8 cellular contexts compared by ENCODE assay signal in genomic region chr1:61337981-61338848, GRCh38.
A peak's percentile ranks its signal among the peaks of the same experiment; 100 is the strongest.
DNase-seq lines count a peak whose midpoint lies in the region; FAIRE-seq and TF ChIP-seq lines count a peak whose summit lies in the region.

No MANE protein-coding gene starts in this region.

- H3K4me1 ChIP-seq in kidney (ENCODE audit: control insufficient read depth in 1 of 2, insufficient read depth in 1 of 2, low read depth in 1 of 2, low read length in 2 of 2) = peaks cover 4 to 6% of the 10 kb centered on the region in 2 donors

- TF ChIP-seq CTCF in 22Rv1 (IDR thresholded peaks at IDR 0.05) (peak; percentile 85), kidney (IDR thresholded peaks at IDR 0.05; ENCODE audit: borderline replicate concordance, extremely low read depth, insufficient read depth) (peak; percentile 80)

- peak overlapping the region; percentile 10 to 36 for H3K4me3 ChIP-seq in kidney (ENCODE audit: low read length in 2 of 2)

- H3K27ac ChIP-seq in 22Rv1 (no peak overlapping the region), kidney (ENCODE audit: low read depth in 2 of 2, low read length in 2 of 2) (peak overlapping the region; percentile 3 to 76)

- peaks cover 0 to 2% of the 10 kb centered on the region in 2 donors for H3K36me3 ChIP-seq in kidney (ENCODE audit: control insufficient read depth in 1 of 2, insufficient read depth in 2 of 2, low read length in 2 of 2)

- no peak overlapping the region for H3K9ac ChIP-seq in kidney (ENCODE audit: low read length in 2 of 2)

- intact Hi-C loops in kidney (cut with DNase I) = no loop called here

- no peaks in the 10 kb centered on the region for H3K9me3 ChIP-seq in kidney (ENCODE audit: control insufficient read depth in 1 of 2, low read length in 2 of 2)

- DNase-seq in H4 (ENCODE audit: low spot score) (peak; percentile 96), NCI-H526 (lab: John Stamatoyannopoulos, UW) (peak; percentile 60 to 74), cerebellar cortex (ENCODE audit: low spot score) (peak; percentile 93), kidney (peak; percentile 82), smooth muscle cell of the brain vasculature (ENCODE audit: low read depth, low spot score) (peak; percentile 75)
- DNase-seq in activated CD4-positive, alpha-beta T cell treated with anti-CD3 and anti-CD28 coated beads for 48 hours = no peak
- no peak for DNase-seq in activated T-cell treated with anti-CD3 and anti-CD28 coated beads, Interleukin-2, amount 50 U/mL, for 1 hour

- FAIRE-seq in kidney (lab: Jason Lieb, UNC) = peak; percentile 55

Comparison
In these comparisons a context has a peak if more than half of its experiments do, and no peak if none do; other contexts are left out.
1. DNase-seq: peak in H4 (single experiment), NCI-H526 (2 of 2), cerebellar cortex (single experiment), kidney (single experiment) and smooth muscle cell of the brain vasculature (single experiment); none in activated CD4-positive, alpha-beta T cell treated with anti-CD3 and anti-CD28 coated beads for 48 hours (single experiment) and activated T-cell treated with anti-CD3 and anti-CD28 coated beads, Interleukin-2, amount 50 U/mL, for 1 hour (single experiment).